30 cellular contexts compared by ENCODE assay signal in genomic region chr7:55174856-55175255, GRCh38.
"Had no signal": no experiment of that assay in that cellular context is flagged by ENCODE, and none has a peak within 500 bp of the region (broad histone marks: within the 10 kb centered on the region; RNA-seq: fewer than 3 reads in every experiment).

No MANE protein-coding gene starts in this region.

- H3K27ac ChIP-seq: ascending aorta, SJCRH30, SK-N-MC, WERI-Rb-1 had no signal

- H3K36me3 Mint-ChIP-seq: activated naive CD4-positive, alpha-beta T cell treated with anti-CD3 and anti-CD28 coated beads, Interleukin-2, amount 50 U/mL, for 24 hours; activated naive CD8-positive, alpha-beta T cell treated with anti-CD3 and anti-CD28 coated beads, Interleukin-2, amount 10 ng/mL, durations not matched to agents 7 days and 5 days had no signal

- H3K27ac Mint-ChIP-seq: activated CD4-positive, alpha-beta memory T cell treated with anti-CD3 and anti-CD28 coated beads, Interleukin-2, amount 10 ng/mL, durations not matched to agents 7 days and 5 days; activated naive CD4-positive, alpha-beta T cell treated with anti-CD3 and anti-CD28 coated beads, Interleukin-2, amount 50 U/mL, for 24 hours; activated naive CD8-positive, alpha-beta T cell treated with anti-CD3 and anti-CD28 coated beads, Interleukin-2, amount 10 ng/mL, durations not matched to agents 7 days and 5 days; activated T-cell treated with anti-CD3 and anti-CD28 coated beads, Interleukin-2, amount 50 U/mL, for 24 hours; activated T-helper 2 cell treated with anti-CD3 and anti-CD28 coated beads, Interferon-gamma antibody, Interleukin-2, Interleukin-4, amounts not matched to agents 10 μg/mL and 5 μg/mL and 100 μg/mL, durations not matched to agents 14 hours and 24 hours and 36 hours had no signal

- H3K9me3 ChIP-seq: ascending aorta, MG63, SJCRH30 had no signal

- H3K4me1 Mint-ChIP-seq: activated CD4-positive, alpha-beta memory T cell treated with anti-CD3 and anti-CD28 coated beads, Interleukin-2, amount 10 ng/mL, durations not matched to agents 7 days and 5 days; activated naive CD4-positive, alpha-beta T cell treated with anti-CD3 and anti-CD28 coated beads, Interleukin-2, amount 50 U/mL, for 24 hours; activated naive CD8-positive, alpha-beta T cell treated with anti-CD3 and anti-CD28 coated beads, Interleukin-2, amount 10 ng/mL, durations not matched to agents 7 days and 5 days had no signal

- H3K27me3 ChIP-seq: ascending aorta, MG63, SJCRH30 had no signal

- H3K9me3 Mint-ChIP-seq: activated CD4-positive, alpha-beta memory T cell treated with anti-CD3 and anti-CD28 coated beads, Interleukin-2, amount 10 ng/mL, durations not matched to agents 7 days and 5 days; activated naive CD4-positive, alpha-beta T cell treated with anti-CD3 and anti-CD28 coated beads, Interleukin-2, amount 50 U/mL, for 24 hours; activated naive CD8-positive, alpha-beta T cell treated with anti-CD3 and anti-CD28 coated beads, Interleukin-2, amount 10 ng/mL, durations not matched to agents 7 days and 5 days; activated T-cell treated with anti-CD3 and anti-CD28 coated beads, Interleukin-2, amount 50 U/mL, for 24 hours; activated T-helper 2 cell treated with anti-CD3 and anti-CD28 coated beads, Interferon-gamma antibody, Interleukin-2, Interleukin-4, amounts not matched to agents 10 μg/mL and 5 μg/mL and 100 μg/mL, durations not matched to agents 14 hours and 24 hours and 36 hours had no signal

- H3K4me3 ChIP-seq: ascending aorta, MG63, SJCRH30, SK-N-MC had no signal

- H3K4me3 Mint-ChIP-seq: activated CD4-positive, alpha-beta memory T cell treated with anti-CD3 and anti-CD28 coated beads, Interleukin-2, amount 10 ng/mL, durations not matched to agents 7 days and 5 days; activated naive CD4-positive, alpha-beta T cell treated with anti-CD3 and anti-CD28 coated beads, Interleukin-2, amount 50 U/mL, for 24 hours; activated naive CD8-positive, alpha-beta T cell treated with anti-CD3 and anti-CD28 coated beads, Interleukin-2, amount 10 ng/mL, durations not matched to agents 7 days and 5 days; activated T-cell treated with anti-CD3 and anti-CD28 coated beads, Interleukin-2, amount 50 U/mL, for 24 hours had no signal

- DNase-seq: activated CD4-positive, alpha-beta memory T cell treated with anti-CD3 and anti-CD28 coated beads, Interleukin-2, amount 10 ng/mL, durations not matched to agents 7 days and 5 days; activated CD4-positive, alpha-beta T cell treated with anti-CD3 and anti-CD28 coated beads for 1 hour; activated CD4-positive, alpha-beta T cell treated with anti-CD3 and anti-CD28 coated beads for 48 hours; activated CD4-positive, CD25-positive, alpha-beta regulatory T cell; activated gamma-delta T cell; activated naive CD4-positive, alpha-beta T cell treated with Interleukin-2 at 50 U/mL for 16 hours; activated naive CD8-positive, alpha-beta T cell treated with anti-CD3 and anti-CD28 coated beads, Interleukin-2, amount 10 ng/mL, durations not matched to agents 7 days and 5 days; activated T-cell treated with anti-CD3 and anti-CD28 coated beads, Interleukin-2, amount 50 U/mL, for 24 hours; amygdala; caudate nucleus; cerebellar nuclear complex; Karpas-422; KBM-7; MG63; MV-4-11; NCI-H1092; NCI-H1436 treated with DMSO at 0.1 percent for 48 hours; NCI-H1694 treated with DMSO at 0.1 percent for 48 hours; NCI-H2029; NCI-H345; NCI-H524 treated with DMSO at 0.1 percent for 48 hours; OCI-M1; SHP77; SJCRH30; T1000; WERI-Rb-1 had no signal

- H3K36me3 ChIP-seq: SJCRH30, WERI-Rb-1 had no signal
